ENCODE assay signal across 2 cellular contexts in genomic region chr11:119779195-119780071, GRCh38.
TF ChIP-seq lines count a peak whose summit lies in the region.

No MANE protein-coding gene starts in this region.

TF ChIP-seq in SK-N-SH, 30 proteins besides CTCF, POLR2A, EP300 and RAD21:
- no peak for TF ChIP-seq USF1 (IDR thresholded peaks at IDR 0.05; ENCODE audit: borderline replicate concordance, low read depth)
- TF ChIP-seq MEF2A (IDR thresholded peaks at IDR 0.05; ENCODE audit: borderline replicate concordance, low read depth): no peak
- no peak for TF ChIP-seq REST (IDR thresholded peaks at IDR 0.05; ENCODE audit: low read depth, low read length)
- no peak for TF ChIP-seq MAX (IDR thresholded peaks at IDR 0.05; ENCODE audit: low read depth)
- TF ChIP-seq TEAD4 (IDR thresholded peaks at IDR 0.05; ENCODE audit: borderline replicate concordance, insufficient read depth): no peak
- TF ChIP-seq FOXJ3 (CRISPR knock-in tag; IDR thresholded peaks at IDR 0.05): peak; percentile 96
- TF ChIP-seq TAF1 (IDR thresholded peaks at IDR 0.05; ENCODE audit: borderline replicate concordance, low read depth, low read length): no peak
- TF ChIP-seq ELF1 (IDR thresholded peaks at IDR 0.05): no peak
- peak; percentile 77 for TF ChIP-seq CHD2 (IDR thresholded peaks at IDR 0.05; ENCODE audit: low read length, partially characterized antibody)
- no peak for TF ChIP-seq YY1 (IDR thresholded peaks at IDR 0.05; ENCODE audit: low read depth)
- TF ChIP-seq JUND (IDR thresholded peaks at IDR 0.05): no peak
- peak; percentile 36; the same call in 1 of the 2 replicates for TF ChIP-seq RFX5 (IDR thresholded peaks at IDR 0.05; ENCODE audit: low read length)
- peak; percentile 40 for TF ChIP-seq PBX3 (IDR thresholded peaks at IDR 0.05)
- peak; percentile 88 for TF ChIP-seq RCOR1 (IDR thresholded peaks at IDR 0.05; ENCODE audit: low read length)
- peak; percentile 85 for TF ChIP-seq MXI1 (IDR thresholded peaks at IDR 0.05; ENCODE audit: low read depth, low read length)
- no peak for TF ChIP-seq RXRA (IDR thresholded peaks at IDR 0.05; ENCODE audit: borderline replicate concordance, low read depth)
- peak; percentile 97 for TF ChIP-seq GATA2 (CRISPR knock-in tag; IDR thresholded peaks at IDR 0.05)
- no peak for TF ChIP-seq FOSL2 (IDR thresholded peaks at IDR 0.05; ENCODE audit: borderline replicate concordance, low read depth)
- no peak for TF ChIP-seq EZH2phosphoT487 (IDR thresholded peaks at IDR 0.05; ENCODE audit: borderline replicate concordance, low read depth)
- peak; percentile 14; the same call in 1 of the 2 replicates for TF ChIP-seq SMC3 (IDR thresholded peaks at IDR 0.05; ENCODE audit: low read depth, low read length)
- TF ChIP-seq TCF12 (IDR thresholded peaks at IDR 0.05): peak; percentile 64
- no peak for TF ChIP-seq POLR2AphosphoS5 (IDR thresholded peaks at IDR 0.05; ENCODE audit: low read depth, low read length)

TF ChIP-seq in HepG2, 621 proteins besides CTCF, POLR2A, EP300 and RAD21:
- no peak for TF ChIP-seq ZNF672 (CRISPR knock-in tag; IDR thresholded peaks at IDR 0.05)
- no peak for TF ChIP-seq ZNF446 (CRISPR knock-in tag; IDR thresholded peaks at IDR 0.05)
- no peak for TF ChIP-seq ZNF414 (CRISPR knock-in tag; IDR thresholded peaks at IDR 0.05)
- TF ChIP-seq ARID4A (CRISPR knock-in tag; IDR thresholded peaks at IDR 0.05; ENCODE audit: borderline replicate concordance): no peak
